11 cellular contexts compared by ENCODE assay signal in the genomic region with DNA sequence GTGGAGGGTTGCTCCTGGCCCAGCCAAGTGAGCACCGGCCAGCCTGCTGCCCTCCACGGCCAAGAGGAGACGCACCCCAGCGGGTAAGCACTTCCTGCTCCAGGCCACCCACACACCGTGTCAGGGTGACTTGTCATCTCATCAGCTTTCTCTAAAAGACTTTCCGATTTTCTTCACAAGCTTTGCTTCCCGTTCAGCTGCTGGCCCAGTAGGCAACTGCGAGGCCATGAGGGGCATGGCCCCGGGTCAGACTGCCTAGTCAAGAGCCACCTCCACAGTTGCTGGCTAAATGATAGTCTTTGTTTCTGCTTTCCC. TPM values are rescaled to one million over a fixed set of nuclear protein-coding genes. Genes with fewer than 3 reads are reported as not detected.
A peak's percentile ranks its signal among the peaks of the same experiment; 100 is the strongest.
DNase-seq lines count a peak whose midpoint lies in the region; ATAC-seq and TF ChIP-seq lines count a peak whose summit lies in the region.
"Had no signal": no experiment of that assay in that cellular context is flagged by ENCODE, and none has a peak within 500 bp of the region (broad histone marks: within the 10 kb centered on the region; RNA-seq: fewer than 3 reads in every experiment).

No MANE protein-coding gene starts in this region.

- ATAC-seq in activated naive CD4-positive, alpha-beta T cell treated with anti-CD3 and anti-CD28 coated beads, Interleukin-2, amount 50 U/mL, for 72 hours, result peak; percentile 59 to 73
- no peak for ATAC-seq in GM21619 (IDR thresholded peaks at IDR 0.05; ENCODE audit: unreplicated experiment)
- ATAC-seq: WTC11 had no signal

- TF ChIP-seq CTCF in GM13977 (IDR thresholded peaks at IDR 0.05; ENCODE audit: extremely low read depth, insufficient read depth, missing control alignments), result no peak

- no peaks in the 10 kb centered on the region for H3K36me3 Mint-ChIP-seq in activated naive CD4-positive, alpha-beta T cell treated with anti-CD3 and anti-CD28 coated beads, Interleukin-2, amount 50 U/mL, for 72 hours

- H3K27ac Mint-ChIP-seq in activated naive CD4-positive, alpha-beta T cell treated with anti-CD3 and anti-CD28 coated beads, Interleukin-2, amount 50 U/mL, for 72 hours, result no peak overlapping the region
- H3K27ac Mint-ChIP-seq: WTC11 had no signal

- in situ Hi-C loops in GM13977 (cut with MboI; ENCODE audit: low pct_unique_long_range_greater_than_20kb, low sequenced_read_pairs, unreplicated experiment), result no loop called here

- H3K9me3 Mint-ChIP-seq in activated naive CD4-positive, alpha-beta T cell treated with anti-CD3 and anti-CD28 coated beads, Interleukin-2, amount 50 U/mL, for 72 hours, result no peaks in the 10 kb centered on the region
- H3K9me3 Mint-ChIP-seq: nephron had no signal

- DNase-seq in GM13977 (ENCODE audit: low spot score) (peak; percentile 69), HK-2 (ENCODE audit: unreplicated experiment) (peak; percentile 36), NCI-H526 treated with DMSO at 0.1 percent for 48 hours (lab: John Stamatoyannopoulos, UW) (no peak), NCI-H1694 treated with DMSO at 0.1 percent for 48 hours (lab: John Stamatoyannopoulos, UW) (no peak)
- peak in 1 of 2 donors; percentile 39 for DNase-seq in activated naive CD4-positive, alpha-beta T cell treated with anti-CD3 and anti-CD28 coated beads, Interleukin-2, amount 50 U/mL, for 72 hours (ENCODE audit: low spot score in 2 of 2)
- DNase-seq in stimulated activated CD4-positive, alpha-beta T cell treated with anti-CD3 and anti-CD28 coated beads, Interleukin-2, amount 100 ng/mL, for 48 hours, result peak; percentile 34 to 49
- DNase-seq: NCI-H1436 treated with DMSO at 0.1 percent for 48 hours, uterus had no signal

RNA-seq across cellular contexts. Expression of gene CNNM3, which starts 13.8 kb away (rescaled TPM):
- 10 to 100 TPM; 15.0 to 18.8 TPM for total RNA-seq in activated naive CD4-positive, alpha-beta T cell treated with anti-CD3 and anti-CD28 coated beads, Interleukin-2, amount 50 U/mL, for 72 hours

RNA-seq across cellular contexts. Expression of gene CNNM4, which starts 41.5 kb away (rescaled TPM):
- total RNA-seq in activated naive CD4-positive, alpha-beta T cell treated with anti-CD3 and anti-CD28 coated beads, Interleukin-2, amount 50 U/mL, for 72 hours, result 1 to 10 TPM; 8.7 to 8.9 TPM

RNA-seq across cellular contexts. Expression of gene ANKRD23, which starts 41.6 kb away (rescaled TPM):
- total RNA-seq in activated naive CD4-positive, alpha-beta T cell treated with anti-CD3 and anti-CD28 coated beads, Interleukin-2, amount 50 U/mL, for 72 hours, result 1 to 10 TPM; 3.7 to 6.8 TPM

RNA-seq across cellular contexts. Expression of gene ANKRD39, which starts 55.6 kb away (rescaled TPM):
- 10 to 100 TPM; 23.8 to 39.2 TPM for total RNA-seq in activated naive CD4-positive, alpha-beta T cell treated with anti-CD3 and anti-CD28 coated beads, Interleukin-2, amount 50 U/mL, for 72 hours

Comparison
In these comparisons a context has a peak if more than half of its experiments do, and no peak if none do; other contexts are left out.
1. DNase-seq: peak in GM13977 (single experiment), HK-2 (single experiment) and stimulated activated CD4-positive, alpha-beta T cell treated with anti-CD3 and anti-CD28 coated beads, Interleukin-2, amount 100 ng/mL, for 48 hours (2 of 2); none in NCI-H526 treated with DMSO at 0.1 percent for 48 hours (single experiment) and NCI-H1694 treated with DMSO at 0.1 percent for 48 hours (single experiment).